1 cellular context compared by ENCODE assay signal in the genomic region with DNA sequence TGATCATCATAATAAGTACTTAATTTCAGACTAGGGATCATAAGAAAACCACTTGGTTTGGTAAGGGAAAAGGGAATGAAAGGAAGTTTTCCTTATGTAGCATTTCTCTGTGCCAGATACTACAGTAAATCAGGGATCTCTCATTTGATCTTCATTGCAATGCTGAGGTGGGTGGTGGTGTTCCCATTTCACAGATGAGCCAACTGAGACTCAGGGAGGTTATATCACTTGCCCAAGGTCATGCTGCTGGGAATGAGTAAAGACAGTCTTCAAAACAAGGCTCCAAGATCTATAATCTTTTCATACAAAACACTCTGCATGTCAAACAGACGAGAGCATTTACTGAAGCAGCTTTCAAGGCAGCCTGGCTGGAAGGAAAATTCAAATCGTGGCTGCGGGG.
TF ChIP-seq lines count a peak whose summit lies in the region.

No MANE protein-coding gene starts in this region.

TF ChIP-seq in GM23338, 12 proteins besides CTCF, POLR2A, EP300 and RAD21 (continued from another document):
- TF ChIP-seq, protein P1, sequence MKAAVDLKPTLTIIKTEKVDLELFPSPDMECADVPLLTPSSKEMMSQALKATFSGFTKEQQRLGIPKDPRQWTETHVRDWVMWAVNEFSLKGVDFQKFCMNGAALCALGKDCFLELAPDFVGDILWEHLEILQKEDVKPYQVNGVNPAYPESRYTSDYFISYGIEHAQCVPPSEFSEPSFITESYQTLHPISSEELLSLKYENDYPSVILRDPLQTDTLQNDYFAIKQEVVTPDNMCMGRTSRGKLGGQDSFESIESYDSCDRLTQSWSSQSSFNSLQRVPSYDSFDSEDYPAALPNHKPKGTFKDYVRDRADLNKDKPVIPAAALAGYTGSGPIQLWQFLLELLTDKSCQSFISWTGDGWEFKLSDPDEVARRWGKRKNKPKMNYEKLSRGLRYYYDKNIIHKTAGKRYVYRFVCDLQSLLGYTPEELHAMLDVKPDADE (IDR thresholded peaks at IDR 0.05), result no peak
- TF ChIP-seq CREB1 (CRISPR knock-in tag; IDR thresholded peaks at IDR 0.05; ENCODE audit: low read depth) (no peak), ZNF331 (CRISPR knock-in tag; IDR thresholded peaks at IDR 0.05; ENCODE audit: low read depth) (no peak)
TF ChIP-seq in GM23338: peak in this region for 0.
